25 cellular contexts compared by ENCODE assay signal in the genomic region with DNA sequence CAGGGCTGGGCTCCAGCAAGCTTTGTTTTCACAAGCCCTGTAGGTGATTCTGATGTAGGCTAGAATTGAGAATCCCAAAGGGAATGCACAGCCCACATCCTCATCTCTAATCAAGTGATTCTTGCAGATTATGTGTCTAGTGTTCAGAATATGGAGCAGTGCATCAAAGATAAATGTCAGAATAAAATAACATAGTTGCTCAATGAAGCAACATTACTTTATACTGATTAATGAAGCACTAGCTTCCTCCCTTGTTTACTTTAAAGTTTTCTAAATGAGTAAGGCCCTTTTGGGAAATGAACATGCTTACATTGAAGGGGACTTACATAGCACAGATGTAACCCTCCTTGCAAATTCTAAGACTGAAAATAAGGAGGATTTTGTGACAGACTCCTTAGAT. TPM values are rescaled to one million over a fixed set of nuclear protein-coding genes. Genes with fewer than 3 reads are reported as not detected.
A peak's percentile ranks its signal among the peaks of the same experiment; 100 is the strongest.
DNase-seq lines count a peak whose midpoint lies in the region; ATAC-seq and TF ChIP-seq lines count a peak whose summit lies in the region.
"Had no signal": no experiment of that assay in that cellular context is flagged by ENCODE, and none has a peak within 500 bp of the region (broad histone marks: within the 10 kb centered on the region; RNA-seq: fewer than 3 reads in every experiment).

No MANE protein-coding gene starts in this region.

- POLR2A ChIA-PET in T-cell (lab: Charles Lee): interaction anchor here in 1 of 2 donors (0.7 kb wide), 1 partner anchor 58 kb away, joined by 5 read pairs; no protein-coding TSS in a partner anchor

- CTCF ChIA-PET in T-cell (lab: Charles Lee): no interaction called here

- H3K4me3 Mint-ChIP-seq in stimulated activated naive CD8-positive, alpha-beta T cell treated with anti-CD3 and anti-CD28 coated beads, Interleukin-15, amount 100 ng/mL, for 72 hours: no peak overlapping the region
- H3K4me3 Mint-ChIP-seq in T-cell: no peak overlapping the region
- no peak overlapping the region for H3K4me3 Mint-ChIP-seq in effector memory CD8-positive, alpha-beta T cell
- no peak overlapping the region for H3K4me3 Mint-ChIP-seq in stimulated activated effector memory CD8-positive, alpha-beta T cell treated with anti-CD3 and anti-CD28 coated beads, Interleukin-12 subunit alpha, Interleukin-12 subunit beta, amount 100 ng/mL, for 72 hours
- H3K4me3 Mint-ChIP-seq: CD8-positive, alpha-beta T cell had no signal

- H3K4me3 ChIP-seq in coronary artery: no peak overlapping the region
- H3K4me3 ChIP-seq: GM12878, SJSA1 had no signal

- H3K27ac Mint-ChIP-seq in stimulated activated naive CD8-positive, alpha-beta T cell treated with anti-CD3 and anti-CD28 coated beads, Interleukin-15, amount 100 ng/mL, for 72 hours: peak overlapping the region; percentile 92 to 96
- peak overlapping the region; percentile 13 to 44 for H3K27ac Mint-ChIP-seq in T-cell
- peak overlapping the region; percentile 16 to 65 for H3K27ac Mint-ChIP-seq in effector memory CD8-positive, alpha-beta T cell
- H3K27ac Mint-ChIP-seq in stimulated activated effector memory CD8-positive, alpha-beta T cell treated with anti-CD3 and anti-CD28 coated beads, Interleukin-12 subunit alpha, Interleukin-12 subunit beta, amount 100 ng/mL, for 72 hours: peak overlapping the region; percentile 82

- no peaks in the 10 kb centered on the region for H3K27me3 Mint-ChIP-seq in stimulated activated naive CD8-positive, alpha-beta T cell treated with anti-CD3 and anti-CD28 coated beads, Interleukin-15, amount 100 ng/mL, for 72 hours
- H3K27me3 Mint-ChIP-seq in T-cell: no peaks in the 10 kb centered on the region
- H3K27me3 Mint-ChIP-seq in effector memory CD8-positive, alpha-beta T cell: no peaks in the 10 kb centered on the region

- TF ChIP-seq CTCF in coronary artery (IDR thresholded peaks at IDR 0.05): no peak

- no peak for ATAC-seq in stimulated activated naive CD8-positive, alpha-beta T cell treated with anti-CD3 and anti-CD28 coated beads, Interleukin-15, amount 100 ng/mL, for 72 hours
- ATAC-seq in stimulated activated naive CD8-positive, alpha-beta T cell treated with anti-CD3 and anti-CD28 coated beads, Interleukin-15, Interleukin-2, amounts not matched to agents 100 U/mL and 50 U/mL, for 24 hours: no peak
- ATAC-seq in T-cell (replicated peaks in 1 of 4): no peak
- no peak for ATAC-seq in effector memory CD8-positive, alpha-beta T cell (replicated peaks)
- ATAC-seq in stimulated activated effector memory CD8-positive, alpha-beta T cell treated with anti-CD3 and anti-CD28 coated beads, Interleukin-12 subunit alpha, Interleukin-12 subunit beta, amount 100 ng/mL, for 72 hours: no peak
- no peak for ATAC-seq in GM18907 (IDR thresholded peaks at IDR 0.05; ENCODE audit: unreplicated experiment)
- ATAC-seq in HG03196 (IDR thresholded peaks at IDR 0.05; ENCODE audit: unreplicated experiment): no peak
- ATAC-seq: CD8-positive, alpha-beta T cell; GM12878 had no signal

- H3K36me3 Mint-ChIP-seq in T-cell: peaks cover 68% of the 10 kb centered on the region
- H3K36me3 Mint-ChIP-seq in effector memory CD8-positive, alpha-beta T cell (ENCODE audit: insufficient read depth): peaks cover 86% of the 10 kb centered on the region
- H3K36me3 Mint-ChIP-seq in stimulated activated effector memory CD8-positive, alpha-beta T cell treated with anti-CD3 and anti-CD28 coated beads, Interleukin-12 subunit alpha, Interleukin-12 subunit beta, amount 100 ng/mL, for 72 hours: peaks cover 84% of the 10 kb centered on the region

- no peak overlapping the region for H3K27ac ChIP-seq in coronary artery
- H3K27ac ChIP-seq: SJSA1 had no signal

- H3K9me3 Mint-ChIP-seq in stimulated activated naive CD8-positive, alpha-beta T cell treated with anti-CD3 and anti-CD28 coated beads, Interleukin-15, amount 100 ng/mL, for 72 hours: no peaks in the 10 kb centered on the region
- H3K9me3 Mint-ChIP-seq in T-cell: no peaks in the 10 kb centered on the region
- H3K9me3 Mint-ChIP-seq in effector memory CD8-positive, alpha-beta T cell: no peaks in the 10 kb centered on the region
- no peaks in the 10 kb centered on the region for H3K9me3 Mint-ChIP-seq in stimulated activated effector memory CD8-positive, alpha-beta T cell treated with anti-CD3 and anti-CD28 coated beads, Interleukin-12 subunit alpha, Interleukin-12 subunit beta, amount 100 ng/mL, for 72 hours
- H3K9me3 Mint-ChIP-seq: CD8-positive, alpha-beta T cell had no signal

- DNase-seq in stimulated activated naive CD8-positive, alpha-beta T cell treated with anti-CD3 and anti-CD28 coated beads, Interleukin-15, amount 100 ng/mL, for 72 hours: no peak
- DNase-seq in stimulated activated naive CD8-positive, alpha-beta T cell treated with anti-CD3 and anti-CD28 coated beads, Interleukin-15, Interleukin-2, amounts not matched to agents 100 U/mL and 50 U/mL, for 24 hours: no peak
- DNase-seq in T-cell (no peak), coronary artery (ENCODE audit: low spot score) (no peak)
- no peak for DNase-seq in effector memory CD8-positive, alpha-beta T cell
- DNase-seq in stimulated activated effector memory CD8-positive, alpha-beta T cell treated with anti-CD3 and anti-CD28 coated beads, Interleukin-12 subunit alpha, Interleukin-12 subunit beta, amount 100 ng/mL, for 72 hours (ENCODE audit: low spot score in 2 of 2): no peak
- DNase-seq: C1 segment of cervical spinal cord; Caco-2; CD8-positive, alpha-beta T cell; EL; GDM1; HCEC 1CT; Kasumi-1; NCI-H1105; NCI-H1436 treated with DMSO at 0.1 percent for 48 hours; NCI-H1930; NCI-H2107; NCI-H446; NCI-H524 treated with DMSO at 0.1 percent for 48 hours; Right ventricle myocardium superior; RPMI8226 had no signal

- peaks cover 7% of the 10 kb centered on the region for H3K4me1 Mint-ChIP-seq in stimulated activated naive CD8-positive, alpha-beta T cell treated with anti-CD3 and anti-CD28 coated beads, Interleukin-15, amount 100 ng/mL, for 72 hours
- peaks cover 10 to 24% (median 14%) of the 10 kb centered on the region in 3 donors for H3K4me1 Mint-ChIP-seq in T-cell
- peaks cover 10 to 20% of the 10 kb centered on the region in 2 donors for H3K4me1 Mint-ChIP-seq in effector memory CD8-positive, alpha-beta T cell (ENCODE audit: low read depth in 2 of 2)
- H3K4me1 Mint-ChIP-seq in stimulated activated effector memory CD8-positive, alpha-beta T cell treated with anti-CD3 and anti-CD28 coated beads, Interleukin-12 subunit alpha, Interleukin-12 subunit beta, amount 100 ng/mL, for 72 hours: peaks cover 24% of the 10 kb centered on the region

RNA-seq across cellular contexts. Expression of gene NUP210, which starts 39.1 kb away (rescaled TPM):
- 100 to 1,000 TPM; 117 to 148 (median 125) TPM for total RNA-seq in T-cell

Comparison
In these comparisons a context has a peak if more than half of its experiments do, and no peak if none do; other contexts are left out.
1. H3K27ac Mint-ChIP-seq: peak in every context shown above with its lines; median percentile 94 in stimulated activated naive CD8-positive, alpha-beta T cell treated with anti-CD3 and anti-CD28 coated beads, Interleukin-15, amount 100 ng/mL, for 72 hours; 82 in stimulated activated effector memory CD8-positive, alpha-beta T cell treated with anti-CD3 and anti-CD28 coated beads, Interleukin-12 subunit alpha, Interleukin-12 subunit beta, amount 100 ng/mL, for 72 hours; 40 in effector memory CD8-positive, alpha-beta T cell; 28 in T-cell.